Comparison of ENCODE assay signal across 1 cellular context in genomic region chr3:183287301-183287971, GRCh38.
A peak's percentile ranks its signal among the peaks of the same experiment; 100 is the strongest.
TF ChIP-seq lines count a peak whose summit lies in the region.

No MANE protein-coding gene starts in this region.

TF ChIP-seq in K562, 482 proteins besides CTCF, POLR2A, EP300 and RAD21 (continued from another document and continues in another):
- TF ChIP-seq PRDM10 (IDR thresholded peaks at IDR 0.05; ENCODE audit: partially characterized antibody) = peak; percentile 13
- peak; percentile 29; the same call in 1 of the 2 replicates for TF ChIP-seq NR2C1 (IDR thresholded peaks at IDR 0.05)
- peak; percentile 78; the same call in 1 of the 2 replicates for TF ChIP-seq NR2C1 (tag; IDR thresholded peaks at IDR 0.05)
- TF ChIP-seq SRSF7 (optimal IDR thresholded peaks at IDR 0.05; ENCODE audit: low read depth, low read length) = no peak
- TF ChIP-seq ZNF282 (CRISPR knock-in tag; IDR thresholded peaks at IDR 0.05) = no peak
- TF ChIP-seq ZNF695 (CRISPR knock-in tag; IDR thresholded peaks at IDR 0.05) = 0 out of 2 replicates have a peak, but pooled peaks have one; percentile 40
- TF ChIP-seq ZNF57 (CRISPR knock-in tag; IDR thresholded peaks at IDR 0.05) = no peak
- TF ChIP-seq TAF7 (tag; IDR thresholded peaks at IDR 0.05) = no peak
- no peak for TF ChIP-seq KAT8 (IDR thresholded peaks at IDR 0.05; ENCODE audit: low read depth)
- no peak for TF ChIP-seq ZNF217 (CRISPR knock-in tag; IDR thresholded peaks at IDR 0.05)
- TF ChIP-seq STAT6 (CRISPR knock-in tag; IDR thresholded peaks at IDR 0.05) = no peak
- TF ChIP-seq SMAD2 (IDR thresholded peaks at IDR 0.05; ENCODE audit: low read depth, low read length) = no peak
- TF ChIP-seq SAFB2 (IDR thresholded peaks at IDR 0.05; ENCODE audit: borderline replicate concordance, low read depth, low read length, severe bottlenecking) = no peak
- TF ChIP-seq FOXK1 (CRISPR knock-in tag; IDR thresholded peaks at IDR 0.05; ENCODE audit: borderline replicate concordance) = no peak
- 0 out of 2 replicates have a peak, but pooled peaks have one; percentile 4 for TF ChIP-seq HBP1 (CRISPR knock-in tag; IDR thresholded peaks at IDR 0.05)
- TF ChIP-seq IRF2 (CRISPR knock-in tag; IDR thresholded peaks at IDR 0.05) = no peak
- no peak for TF ChIP-seq CCNT2 (IDR thresholded peaks at IDR 0.05; ENCODE audit: borderline replicate concordance, extremely low read depth, insufficient read length, low read depth, low read length)
- peak; percentile 23; the same call in 1 of the 2 replicates for TF ChIP-seq ZBTB12 (CRISPR knock-in tag; IDR thresholded peaks at IDR 0.05)
- TF ChIP-seq NCOA2 (IDR thresholded peaks at IDR 0.05; ENCODE audit: partially characterized antibody in 2 of 2) = no peak
- no peak for TF ChIP-seq ZNF354B (CRISPR knock-in tag; IDR thresholded peaks at IDR 0.05)
- no peak for TF ChIP-seq NFIX (CRISPR knock-in tag; IDR thresholded peaks at IDR 0.05; ENCODE audit: low read depth)
- no peak for TF ChIP-seq HNRNPH1 (optimal IDR thresholded peaks at IDR 0.05; ENCODE audit: low read depth, low read length)
- TF ChIP-seq CBX1 (IDR thresholded peaks at IDR 0.05; ENCODE audit: low read depth) = no peak
- no peak for TF ChIP-seq ZFP36 (IDR thresholded peaks at IDR 0.05; ENCODE audit: low read depth, low read length, partially characterized antibody)
- no peak for TF ChIP-seq NR2C2 (CRISPR knock-in tag; IDR thresholded peaks at IDR 0.05)
- peak; percentile 72; the same call in 1 of the 2 replicates for TF ChIP-seq NR2C2 (tag; IDR thresholded peaks at IDR 0.05)
- peak; percentile 80 for TF ChIP-seq CXXC5 (CRISPR knock-in tag; IDR thresholded peaks at IDR 0.05)
- TF ChIP-seq ZEB2 (IDR thresholded peaks at IDR 0.05) = no peak
- no peak for TF ChIP-seq MITF (IDR thresholded peaks at IDR 0.05)
- no peak for TF ChIP-seq E4F1 (CRISPR knock-in tag; IDR thresholded peaks at IDR 0.05; ENCODE audit: borderline replicate concordance)
- no peak for TF ChIP-seq CHD7 (IDR thresholded peaks at IDR 0.05; ENCODE audit: low read depth, low read length)
- no peak for TF ChIP-seq FOS (IDR thresholded peaks at IDR 0.05; ENCODE audit: extremely low read depth, insufficient read length)
